ENCODE assay signal across 26 cellular contexts in the genomic region with DNA sequence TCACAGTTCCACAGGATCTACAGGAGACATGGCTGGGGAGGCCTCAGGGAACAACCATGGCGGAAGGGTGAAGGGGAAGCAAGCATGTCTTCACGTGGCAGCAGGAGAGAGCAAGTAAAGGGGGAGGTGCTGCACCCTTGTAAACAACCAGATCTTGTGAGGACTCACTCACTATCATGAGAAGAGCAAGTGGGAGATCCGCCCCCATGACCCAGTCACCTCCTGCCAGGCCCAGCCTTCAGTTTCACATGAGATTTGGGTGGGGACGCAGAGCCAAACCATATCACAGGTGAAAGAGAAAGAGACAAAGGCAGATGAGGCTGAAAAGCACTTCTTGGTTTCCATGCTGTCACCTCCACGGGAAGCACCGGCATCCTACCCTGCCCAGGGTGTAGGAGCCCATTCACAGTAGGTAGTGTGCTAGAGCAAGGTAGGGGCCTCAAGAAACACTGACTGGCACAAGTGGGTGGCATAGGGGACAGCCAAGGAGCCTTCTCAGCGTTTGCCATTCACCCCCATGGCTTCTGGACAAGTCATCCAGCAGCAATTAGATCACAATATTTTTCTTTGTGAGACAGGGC. TPM values are rescaled to one million over a fixed set of nuclear protein-coding genes. Genes with fewer than 3 reads are reported as not detected.
DNase-seq lines count a peak whose midpoint lies in the region; ATAC-seq and TF ChIP-seq lines count a peak whose summit lies in the region.
"Had no signal": no experiment of that assay in that cellular context is flagged by ENCODE, and none has a peak within 500 bp of the region (broad histone marks: within the 10 kb centered on the region; RNA-seq: fewer than 3 reads in every experiment).

No MANE protein-coding gene starts in this region.

- WGBS in heart right ventricle, 2 donors, result 87 to 90% methylated on average over 7 of the region's 7 CpGs

- H3K4me3 ChIP-seq in left ventricle myocardium inferior (no peak overlapping the region), heart right ventricle (no peak overlapping the region), OCI-LY7 (ENCODE audit: low read depth, low read length, poor library complexity, severe bottlenecking) (no peak overlapping the region)
- H3K4me3 ChIP-seq: HAP-1, pancreas, Peyer's patch, skin epidermis, thyroid gland had no signal

- POLR2A ChIA-PET in RWPE1 (lab: Yijun Ruan, JAX; ENCODE audit: low non-redundant PET), result no interaction called here
- POLR2A ChIA-PET in OCI-LY7 (lab: Charles Lee), result no interaction called here

- H3K4me1 ChIP-seq in left ventricle myocardium inferior (peaks cover 43% of the 10 kb centered on the region), heart right ventricle (peaks cover 0 to 29% (median 20%) of the 10 kb centered on the region in 9 donors), OCI-LY7 (ENCODE audit: insufficient read depth, low read length, poor library complexity, severe bottlenecking) (no peaks in the 10 kb centered on the region)
- H3K4me1 ChIP-seq: HAP-1, Peyer's patch, thyroid gland had no signal

- peak; percentile 48 for TF ChIP-seq POLR2A in erythroblast (IDR thresholded peaks at IDR 0.05; ENCODE audit: low read length)

- H3K27ac ChIP-seq in left ventricle myocardium inferior (replicated peaks) (peak overlapping the region; percentile 70), heart right ventricle (peak overlapping the region in 3 of 10 donors; percentile 12 to 69 (median 46)), RWPE1 (peak overlapping the region; percentile 16), OCI-LY7 (ENCODE audit: low read depth, low read length, poor library complexity, severe bottlenecking) (no peak overlapping the region)
- H3K27ac ChIP-seq: thyroid gland, WERI-Rb-1 had no signal

- no peaks in the 10 kb centered on the region for H4K20me1 ChIP-seq in OCI-LY7 (ENCODE audit: insufficient read depth, low read length)

- H3K9me3 ChIP-seq in left ventricle myocardium inferior (replicated peaks) (no peaks in the 10 kb centered on the region), heart right ventricle (no peaks in the 10 kb centered on the region), OCI-LY7 (ENCODE audit: low read length) (no peaks in the 10 kb centered on the region)
- H3K9me3 ChIP-seq: HAP-1, pancreas, Peyer's patch, thyroid gland had no signal

- H3K4me2 ChIP-seq in OCI-LY7 (ENCODE audit: low read length), result no peak overlapping the region

- DNase-seq in activated CD4-positive, alpha-beta T cell treated with anti-CD3 and anti-CD28 coated beads for 48 hours, result peak; percentile 37
- no peak for DNase-seq in activated CD4-positive, alpha-beta T cell treated with anti-CD3 and anti-CD28 coated beads, Interleukin-2, amount 50 U/mL, for 4 hours
- DNase-seq in left ventricle myocardium inferior, result no peak
- DNase-seq in heart right ventricle, result no peak
- no peak for DNase-seq in RWPE1 (ENCODE audit: low spot score)
- DNase-seq in erythroblast (lab: John Stamatoyannopoulos, UW), result peak; percentile 65 to 71
- no peak for DNase-seq in OCI-LY7 (ENCODE audit: low spot score)
- DNase-seq: aorta, Calu3, DMS79, immature natural killer cell, left colon, NCI-H1436 treated with DMSO at 0.1 percent for 48 hours, NCI-H226, NCI-H526 treated with DMSO at 0.1 percent for 48 hours, nephron progenitor cell, pancreas, Peyer's patch, retina, SHP77 treated with DMSO at 0.1 percent for 48 hours, T1000, thyroid gland, WERI-Rb-1 had no signal

- no peaks in the 10 kb centered on the region for H3K9me2 ChIP-seq in OCI-LY7 (ENCODE audit: insufficient read depth, low read length)

- intact Hi-C loops in left ventricle myocardium inferior (cut with micrococcal nuclease) (no loop called here), heart right ventricle (cut with DNase I) (no loop called here), OCI-LY7 (cut with micrococcal nuclease; ENCODE audit: unreplicated experiment) (no loop called here)

- H3K27me3 ChIP-seq in left ventricle myocardium inferior (ENCODE audit: low read depth) (no peaks in the 10 kb centered on the region), heart right ventricle (no peaks in the 10 kb centered on the region)
- H3K27me3 ChIP-seq: pancreas, Peyer's patch, thyroid gland had no signal

- TF ChIP-seq CTCF in left ventricle myocardium inferior (IDR thresholded peaks at IDR 0.05; ENCODE audit: borderline replicate concordance) (no peak), heart right ventricle (IDR thresholded peaks at IDR 0.05) (no peak), RWPE1 (conservative IDR thresholded peaks at IDR 0.05; ENCODE audit: low read depth) (no peak), OCI-LY7 (conservative IDR thresholded peaks at IDR 0.05; ENCODE audit: low read length) (no peak)

- CTCF ChIA-PET in RWPE1 (lab: Yijun Ruan, JAX), result no interaction called here
- CTCF ChIA-PET in OCI-LY7 (lab: Charles Lee; ENCODE audit: unreplicated experiment), result no interaction called here

- BruUV-seq in OCI-LY7 (replicated peaks; lab: Mats Ljungman, UMichigan), result no TSS peak

- H3K36me3 ChIP-seq in left ventricle myocardium inferior, result peaks cover 94% of the 10 kb centered on the region
- H3K36me3 ChIP-seq in heart right ventricle, result peaks cover 4 to 100% (median 55%) of the 10 kb centered on the region in 9 donors
- H3K36me3 ChIP-seq in OCI-LY7 (ENCODE audit: insufficient read depth, low read length), result peaks cover 98% of the 10 kb centered on the region

- H2AFZ ChIP-seq in OCI-LY7 (ENCODE audit: low read length), result no peak overlapping the region

- ATAC-seq in heart right ventricle (no peak), HG02759 (IDR thresholded peaks at IDR 0.05; ENCODE audit: unreplicated experiment) (no peak)
- ATAC-seq: left colon had no signal

- no peaks in the 10 kb centered on the region for H3K79me2 ChIP-seq in OCI-LY7 (ENCODE audit: insufficient read depth, low read depth, low read length)

RNA-seq across cellular contexts. Expression of gene NARF, which starts 6.6 kb away (rescaled TPM):
- total RNA-seq in left ventricle myocardium inferior (69.2 TPM), heart right ventricle (10 to 100 TPM; 48.4 to 74.8 (median 60.4) TPM), OCI-LY7 (2022) (148 and 151 TPM in 2 replicates)
- polyA plus RNA-seq in heart right ventricle, result 100 to 1,000 TPM in 1 of 2 donors, 10 to 100 TPM in 1; 68.7 to 179 TPM
- 75.0 and 82.5 TPM in 2 replicates for total RNA-seq in OCI-LY7 (2014; rRNA removed; shearing (Covaris generic))

RNA-seq across cellular contexts. Expression of gene CYBC1, which starts 14.6 kb away (rescaled TPM):
- total RNA-seq in left ventricle myocardium inferior, result 23.8 TPM
- 10 to 100 TPM; 13.4 to 56.6 (median 20.5) TPM for total RNA-seq in heart right ventricle
- polyA plus RNA-seq in heart right ventricle, result 10 to 100 TPM; 26.3 to 32.5 TPM
- total RNA-seq in OCI-LY7 (2014; rRNA removed; shearing (Covaris generic)), result 424 and 470 TPM in 2 replicates
- total RNA-seq in OCI-LY7 (2022), result 679 and 701 TPM in 2 replicates

RNA-seq across cellular contexts. Expression of gene OGFOD3, which starts 46.7 kb away (rescaled TPM):
- total RNA-seq in left ventricle myocardium inferior (28.0 TPM), heart right ventricle (10 to 100 TPM; 23.3 to 39.4 (median 31.1) TPM), OCI-LY7 (2022) (65.2 and 80.8 TPM in 2 replicates)
- 10 to 100 TPM; 26.8 to 31.9 TPM for polyA plus RNA-seq in heart right ventricle
- total RNA-seq in OCI-LY7 (2014; rRNA removed; shearing (Covaris generic)), result 46.9 and 55.6 TPM in 2 replicates

RNA-seq across cellular contexts. Expression of gene HEXD, which starts 47.0 kb away (rescaled TPM):
- total RNA-seq in left ventricle myocardium inferior, result 14.1 TPM
- 10 to 100 TPM in 8 of 10 donors, 1 to 10 TPM in 2; 9.4 to 22.2 (median 12.8) TPM for total RNA-seq in heart right ventricle
- 10 to 100 TPM; 14.1 to 53.3 TPM for polyA plus RNA-seq in heart right ventricle
- total RNA-seq in OCI-LY7 (2014; rRNA removed; shearing (Covaris generic)), result 88.8 and 93.2 TPM in 2 replicates
- total RNA-seq in OCI-LY7 (2022), result 87.9 and 94.7 TPM in 2 replicates

RNA-seq across cellular contexts. Expression of gene FOXK2, which starts 54.4 kb away (rescaled TPM):
- total RNA-seq in left ventricle myocardium inferior (41.6 TPM), heart right ventricle (10 to 100 TPM; 27.5 to 66.6 (median 31.0) TPM), OCI-LY7 (2022) (144 and 148 TPM in 2 replicates)
- 10 to 100 TPM; 16.5 to 24.7 TPM for polyA plus RNA-seq in heart right ventricle
- 62.4 and 76.2 TPM in 2 replicates for total RNA-seq in OCI-LY7 (2014; rRNA removed; shearing (Covaris generic))

Comparison
In these comparisons a context has a peak if more than half of its experiments do, and no peak if none do; other contexts are left out.
1. DNase-seq: peak in activated CD4-positive, alpha-beta T cell treated with anti-CD3 and anti-CD28 coated beads for 48 hours (single experiment) and erythroblast (2 of 2); none in activated CD4-positive, alpha-beta T cell treated with anti-CD3 and anti-CD28 coated beads, Interleukin-2, amount 50 U/mL, for 4 hours (0 of 2), left ventricle myocardium inferior (single experiment), heart right ventricle (0 of 2), RWPE1 (single experiment) and OCI-LY7 (single experiment).
2. RNA of gene CYBC1, which starts 14.6 kb away (total RNA-seq): 424 to 701 TPM in OCI-LY7; 23.8 TPM in left ventricle myocardium inferior (single experiment) and 13.4 to 56.6 TPM in heart right ventricle; every median in the first group is over 4 times any median in the second.